Comparison of ENCODE assay signal across 12 cellular contexts in the genomic region with DNA sequence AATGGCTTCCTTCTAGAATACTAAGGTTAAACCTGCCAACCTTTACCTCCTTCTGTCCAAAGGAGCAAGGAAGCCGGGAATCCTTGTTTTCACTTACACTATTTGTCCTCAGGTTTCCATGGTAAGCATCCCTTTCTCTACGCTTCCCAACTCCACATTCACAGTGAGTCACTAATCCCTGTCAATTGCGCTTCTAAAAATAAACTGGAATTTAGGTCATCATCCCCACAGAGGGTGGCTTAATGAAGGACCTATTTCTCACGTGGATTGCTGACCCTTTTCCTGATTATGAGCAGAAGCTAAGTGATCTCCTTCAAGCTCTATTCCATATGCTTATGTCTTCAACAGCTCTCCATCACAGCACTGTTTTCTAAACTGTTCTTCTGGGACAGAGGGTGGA. TPM values are rescaled to one million over a fixed set of nuclear protein-coding genes. Genes with fewer than 3 reads are reported as not detected.
DNase-seq lines count a peak whose midpoint lies in the region; ATAC-seq, FAIRE-seq and TF ChIP-seq lines count a peak whose summit lies in the region.
"Had no signal": no experiment of that assay in that cellular context is flagged by ENCODE, and none has a peak within 500 bp of the region (broad histone marks: within the 10 kb centered on the region; RNA-seq: fewer than 3 reads in every experiment).

No MANE protein-coding gene starts in this region.

- H4K20me1 ChIP-seq in IMR-90 (ENCODE audit: insufficient read depth, low read length) = no peaks in the 10 kb centered on the region
- H4K20me1 ChIP-seq in HepG2 (ENCODE audit: insufficient read depth, low read length) = no peaks in the 10 kb centered on the region

- no peak overlapping the region for H3K27ac ChIP-seq in IMR-90 (ENCODE audit: insufficient read depth, low read length)
- H3K27ac ChIP-seq in HepG2 (ENCODE audit: extremely low read length, insufficient read depth, low read length) = no peak overlapping the region
- H3K27ac ChIP-seq: Peyer's patch, spleen had no signal

- peak overlapping the region; percentile 7 for H3K14ac ChIP-seq in IMR-90 (replicated peaks; ENCODE audit: low read depth, low read length)

- H3K4me1 ChIP-seq in IMR-90 (ENCODE audit: control insufficient read depth, insufficient read depth, low read length) (no peaks in the 10 kb centered on the region; the same call in 1 of the 2 replicates), HepG2 (ENCODE audit: insufficient read depth, low read length) (0 out of 2 replicates have a peak, but pooled peaks cover 5% of the 10 kb centered on the region)
- H3K4me1 ChIP-seq: Peyer's patch, spleen had no signal

- intact Hi-C loops in IMR-90 (cut with micrococcal nuclease) (no loop called here), HepG2 (cut with micrococcal nuclease; ENCODE audit: unreplicated experiment) (no loop called here)

- no peaks in the 10 kb centered on the region for H3K36me3 ChIP-seq in IMR-90 (ENCODE audit: control insufficient read depth, insufficient read depth, low read length)
- no peaks in the 10 kb centered on the region for H3K36me3 ChIP-seq in HepG2 (replicated peaks in 1 of 2; ENCODE audit: control insufficient read depth in 1 of 2, insufficient read depth in 2 of 2, low read length in 2 of 2)
- H3K36me3 ChIP-seq: Peyer's patch, spleen had no signal

- H3K4me1 Mint-ChIP-seq in immature natural killer cell = no peaks in the 10 kb centered on the region
- H3K4me1 Mint-ChIP-seq in activated naive CD8-positive, alpha-beta T cell treated with anti-CD3 and anti-CD28 coated beads for 36 hours = no peaks in the 10 kb centered on the region
- H3K4me1 Mint-ChIP-seq: central memory CD8-positive, alpha-beta T cell had no signal

- dilution Hi-C loops in IMR-90 (cut with HindIII; ENCODE audit: low sequenced_read_pairs, unreplicated experiment) = no loop called here

- TF ChIP-seq CTCF in AG09309 (IDR thresholded peaks at IDR 0.05; ENCODE audit: control insufficient read depth, insufficient read depth, low read depth, low read length, missing control alignments) (no peak), IMR-90 (conservative IDR thresholded peaks at IDR 0.05; ENCODE audit: low read depth, low read length) (no peak), HepG2 (CRISPR knock-in tag; IDR thresholded peaks at IDR 0.05) (no peak)

- H4K91ac ChIP-seq in IMR-90 (ENCODE audit: insufficient read depth, low read depth, low read length) = no peak overlapping the region

- no peak overlapping the region for H3K23ac ChIP-seq in IMR-90 (ENCODE audit: low read depth, low read length)

- no peaks in the 10 kb centered on the region for H3K27me3 ChIP-seq in IMR-90 (ENCODE audit: control insufficient read depth, insufficient read depth, low read length)
- 0 out of 5 replicates have a peak, but pooled peaks cover 0 to 4% of the 10 kb centered on the region in 2 experiments for H3K27me3 ChIP-seq in HepG2 (ENCODE audit: control insufficient read depth in 1 of 2, insufficient read depth in 2 of 2, low read length in 2 of 2)
- H3K27me3 ChIP-seq: Peyer's patch had no signal

- BruUV-seq in IMR-90 (replicated peaks; lab: Mats Ljungman, UMichigan) (no TSS peak), HepG2 (replicated peaks; lab: Mats Ljungman, UMichigan) (no TSS peak)

- CTCF ChIA-PET in IMR-90 (lab: Yijun Ruan, JAX) (no interaction called here), HepG2 (lab: Yijun Ruan, JAX; ENCODE audit: low intra/inter-chr PET ratio, low total read pairs) (no interaction called here)

- H2AK9ac ChIP-seq in IMR-90 (replicated peaks; ENCODE audit: low read depth, low read length, poor library complexity) = no peak overlapping the region

- H2AK5ac ChIP-seq in IMR-90 (ENCODE audit: low read depth, low read length) = no peak overlapping the region

- no peaks in the 10 kb centered on the region for H3K79me2 ChIP-seq in HepG2 (ENCODE audit: insufficient read depth, low read length)

- H3K9me3 Mint-ChIP-seq in immature natural killer cell = no peaks in the 10 kb centered on the region
- H3K9me3 Mint-ChIP-seq in activated naive CD8-positive, alpha-beta T cell treated with anti-CD3 and anti-CD28 coated beads for 36 hours = no peaks in the 10 kb centered on the region
- H3K9me3 Mint-ChIP-seq: activated CD4-positive, alpha-beta memory T cell treated with anti-CD3 and anti-CD28 coated beads for 36 hours; central memory CD8-positive, alpha-beta T cell had no signal

- TF ChIP-seq RAD21 in IMR-90 (IDR thresholded peaks at IDR 0.05; ENCODE audit: low read length) (no peak), HepG2 (CRISPR knock-in tag; IDR thresholded peaks at IDR 0.05) (no peak)

- no peak overlapping the region for H3K27ac Mint-ChIP-seq in immature natural killer cell
- H3K27ac Mint-ChIP-seq in activated naive CD8-positive, alpha-beta T cell treated with anti-CD3 and anti-CD28 coated beads for 36 hours = no peak overlapping the region
- H3K27ac Mint-ChIP-seq: activated CD4-positive, alpha-beta memory T cell treated with anti-CD3 and anti-CD28 coated beads for 36 hours had no signal

- WGBS in IMR-90 (ENCODE audit: extremely low coverage in 2 of 2, insufficient read length in 1 of 2), 2 experiments = 30% methylated on average over 2 of the region's 4 CpGs; no CpG with 5 or more reads in 1 of the 2 experiments
- 23% methylated on average over 4 of the region's 4 CpGs for WGBS in HepG2 (ENCODE audit: low lambda C conversion rate)

- H3K9me3 ChIP-seq in IMR-90 (ENCODE audit: control insufficient read depth, insufficient read depth, low read length) = no peaks in the 10 kb centered on the region; the same call in 1 of the 2 replicates
- H3K9me3 ChIP-seq in HepG2 (ENCODE audit: low read length) = no peaks in the 10 kb centered on the region
- H3K9me3 ChIP-seq: Peyer's patch had no signal

- peaks cover 0 to 18% (median 3%) of the 10 kb centered on the region in 3 donors for H3K27me3 Mint-ChIP-seq in immature natural killer cell (ENCODE audit: low read depth in 3 of 3)
- H3K27me3 Mint-ChIP-seq in activated naive CD8-positive, alpha-beta T cell treated with anti-CD3 and anti-CD28 coated beads for 36 hours = peaks cover 13% of the 10 kb centered on the region

- no peaks in the 10 kb centered on the region for H3K79me1 ChIP-seq in IMR-90 (ENCODE audit: low read depth in 1 of 2, low read length in 2 of 2)

- peaks cover 5% of the 10 kb centered on the region; the same call in 1 of the 2 replicates for H3K9me1 ChIP-seq in IMR-90 (ENCODE audit: insufficient read depth, low read length)

- H2AFZ ChIP-seq in IMR-90 (replicated peaks; ENCODE audit: low read length, poor library complexity) = no peak overlapping the region
- H2AFZ ChIP-seq in HepG2 (ENCODE audit: low read length) = no peak overlapping the region

- H4K8ac ChIP-seq in IMR-90 (ENCODE audit: low read depth in 2 of 2, low read length in 2 of 2) = no peak overlapping the region; a peak in 1 of 4 replicates

- TF ChIP-seq POLR2A in IMR-90 (IDR thresholded peaks at IDR 0.05; ENCODE audit: low read depth, low read length) (no peak), HepG2 (IDR thresholded peaks at IDR 0.05; ENCODE audit: insufficient read depth in 1 of 2, low read depth in 2 of 2, low read length in 2 of 2) (no peak)

- no peak overlapping the region for H2BK20ac ChIP-seq in IMR-90 (ENCODE audit: low read depth, low read length)

- no peak overlapping the region for H3K4ac ChIP-seq in IMR-90 (ENCODE audit: low read depth, low read length)

- H2BK120ac ChIP-seq in IMR-90 (ENCODE audit: low read depth, low read length) = no peak overlapping the region

- DNase-seq in AG09309 (ENCODE audit: low read depth) = peak; percentile 69
- DNase-seq in IMR-90 = peak; percentile 86
- DNase-seq in cerebellar cortex (ENCODE audit: low spot score) = peak; percentile 82
- DNase-seq in HepG2 (ENCODE audit: low spot score) = peak; percentile 6
- DNase-seq in immature natural killer cell = no peak
- DNase-seq in activated naive CD8-positive, alpha-beta T cell treated with anti-CD3 and anti-CD28 coated beads for 36 hours = no peak
- DNase-seq in stimulated activated CD4-positive, alpha-beta T cell treated with anti-CD3 and anti-CD28 coated beads, Interleukin-4, amount 100 ng/mL, for 4 hours = no peak
- DNase-seq: activated CD4-positive, alpha-beta memory T cell treated with anti-CD3 and anti-CD28 coated beads for 36 hours; Peyer's patch; spleen had no signal

- in situ Hi-C loops in IMR-90 (cut with MboI; ENCODE audit: low sequenced_read_pairs) = no loop called here
- in situ Hi-C loops in HepG2 (cut with HindIII; ENCODE audit: extremely low pct_ligation_motif_present, low pct_unique_long_range_greater_than_20kb) = no loop called here

- no peak overlapping the region for H3K4me3 Mint-ChIP-seq in immature natural killer cell
- no peak overlapping the region for H3K4me3 Mint-ChIP-seq in activated naive CD8-positive, alpha-beta T cell treated with anti-CD3 and anti-CD28 coated beads for 36 hours
- H3K4me3 Mint-ChIP-seq: activated CD4-positive, alpha-beta memory T cell treated with anti-CD3 and anti-CD28 coated beads for 36 hours; central memory CD8-positive, alpha-beta T cell had no signal

- TF ChIP-seq EP300 in HepG2 (IDR thresholded peaks at IDR 0.05; ENCODE audit: low read depth in 2 of 2, low read length in 2 of 2) (no peak), HepG2 (CRISPR knock-in tag; IDR thresholded peaks at IDR 0.05; ENCODE audit: borderline replicate concordance) (no peak)

- 0 out of 2 replicates have a peak, but pooled peaks have one; percentile 49 for ATAC-seq in IMR-90 (ENCODE audit: low read depth)
- no peak for ATAC-seq in HepG2
- no peak for ATAC-seq in GM19463 (IDR thresholded peaks at IDR 0.05; ENCODE audit: unreplicated experiment)

- no peak overlapping the region for H2BK5ac ChIP-seq in IMR-90 (ENCODE audit: low read depth, low read length, poor library complexity, severe bottlenecking)

- no peak overlapping the region for H3K18ac ChIP-seq in IMR-90 (ENCODE audit: low read depth, low read length)

- POLR2A ChIA-PET in IMR-90 (lab: Charles Lee; ENCODE audit: unreplicated experiment) = no interaction called here
- POLR2A ChIA-PET in HepG2 (lab: Yijun Ruan, JAX) = no interaction called here

- H3K9ac ChIP-seq in IMR-90 (ENCODE audit: low read depth, low read length) (no peak overlapping the region), HepG2 (ENCODE audit: insufficient read depth, low read depth, low read length) (no peak overlapping the region)

- H3K4me3 ChIP-seq in AG09309 (ENCODE audit: control insufficient read depth, low read depth, low read length) = no peak overlapping the region
- no peak overlapping the region for H3K4me3 ChIP-seq in IMR-90 (ENCODE audit: insufficient read depth, low read depth, low read length)
- no peak overlapping the region for H3K4me3 ChIP-seq in HepG2 (replicated peaks in 1 of 3; ENCODE audit: insufficient read depth in 1 of 3, low read depth in 2 of 3, low read length in 3 of 3)
- H3K4me3 ChIP-seq: Peyer's patch, spleen had no signal

- H2BK15ac ChIP-seq in IMR-90 (ENCODE audit: low read depth, low read length) = no peak overlapping the region

- H3K4me2 ChIP-seq in IMR-90 (ENCODE audit: low read depth, low read length) (peak overlapping the region; percentile 2; the same call in 1 of the 2 replicates), HepG2 (ENCODE audit: low read depth, low read length) (no peak overlapping the region)

- H4K5ac ChIP-seq in IMR-90 (ENCODE audit: low read depth, low read length) = no peak overlapping the region

- no peak for FAIRE-seq in HepG2 (lab: Jason Lieb, UNC)

- H3K36me3 Mint-ChIP-seq in immature natural killer cell = no peaks in the 10 kb centered on the region
- H3K36me3 Mint-ChIP-seq in activated naive CD8-positive, alpha-beta T cell treated with anti-CD3 and anti-CD28 coated beads for 36 hours = no peaks in the 10 kb centered on the region
- H3K36me3 Mint-ChIP-seq: activated CD4-positive, alpha-beta memory T cell treated with anti-CD3 and anti-CD28 coated beads for 36 hours had no signal

- no peak overlapping the region; the same call in 1 of the 2 replicates for H3K56ac ChIP-seq in IMR-90 (ENCODE audit: extremely low read depth, insufficient read depth, low read length)

RNA-seq across cellular contexts. Expression of a gene that starts 39.9 kb away (rescaled TPM):
- total RNA-seq in IMR-90 (2012; rRNA removed) = under 0.01 TPM in 2 replicates
- 0.11 and 0.36 TPM in 2 replicates for polyA plus RNA-seq in IMR-90 (2012; rRNA removed)
- polyA plus RNA-seq in IMR-90 (2012; cell fraction: cytosol; rRNA removed) = 0.01 and 0.07 TPM in 2 replicates
- 0.40 and 0.99 TPM in 2 replicates for polyA plus RNA-seq in IMR-90 (2012; cell fraction: nucleus; rRNA removed; ENCODE audit: low replicate concordance)
- total RNA-seq in HepG2 (2016; rRNA removed; fragmentation: Illumina TruSeq; extraction: Trizol) = 0.13 and 0.24 TPM in 2 replicates
- total RNA-seq in HepG2 (2016; cell fraction: cytosol; rRNA removed; fragmentation: Illumina TruSeq; extraction: Trizol; ENCODE audit: low read depth) = not detected in 2 replicates
- total RNA-seq in HepG2 (2016; cell fraction: insoluble cytoplasmic fraction; rRNA removed; fragmentation: Illumina TruSeq; extraction: Trizol) = 0.28 and 0.37 TPM in 2 replicates
- total RNA-seq in HepG2 (2016; cell fraction: membrane; rRNA removed; fragmentation: Illumina TruSeq; extraction: Trizol) = 0.03 TPM in 1 of 2 replicates, not detected in the other
- total RNA-seq in HepG2 (2016; cell fraction: nucleus; rRNA removed; fragmentation: Illumina TruSeq; extraction: Trizol) = 0.34 and 0.62 TPM in 2 replicates
- 0.57 and 0.67 TPM in 2 replicates for polyA plus RNA-seq in HepG2 (2011; rRNA removed)
- 0.24 and 0.28 TPM in 2 replicates for polyA plus RNA-seq in HepG2 (2011; cell fraction: cytosol; rRNA removed)
- polyA plus RNA-seq in HepG2 (2011; cell fraction: nucleus; rRNA removed) = 3.3 and 4.6 TPM in 2 replicates
- 0.71 and 0.97 TPM in 2 replicates for polyA plus RNA-seq in HepG2 (2012)
- 0.10 TPM in 1 of 2 replicates, not detected in the other for polyA plus RNA-seq in HepG2 (2016; cell fraction: cytosol; fragmentation: Illumina TruSeq; extraction: Trizol; ENCODE audit: low read depth)
- polyA plus RNA-seq in HepG2 (2016; cell fraction: insoluble cytoplasmic fraction; fragmentation: Illumina TruSeq; extraction: Trizol; ENCODE audit: low read depth) = 0.05 and 0.14 TPM in 2 replicates
- 0.07 TPM in 1 of 2 replicates, not detected in the other for polyA plus RNA-seq in HepG2 (2016; cell fraction: membrane; fragmentation: Illumina TruSeq; extraction: Trizol; ENCODE audit: low read depth)
- polyA plus RNA-seq in HepG2 (2016; cell fraction: nucleus; fragmentation: Illumina TruSeq; extraction: Trizol; ENCODE audit: insufficient read depth, low read depth) = 0.79 and 1.1 TPM in 2 replicates
- polyA minus RNA-seq in HepG2 (2011; rRNA and poly(A)+ RNA removed; ENCODE audit: low replicate concordance) = 0.92 and 11.5 TPM in 2 replicates
- polyA minus RNA-seq in HepG2 (2011; cell fraction: cytosol; rRNA and poly(A)+ RNA removed) = 0.20 and 0.70 TPM in 2 replicates
- polyA minus RNA-seq in HepG2 (2011; cell fraction: nucleus; rRNA and poly(A)+ RNA removed) = 0.99 and 1.4 TPM in 2 replicates
- polyA plus RNA-seq in immature natural killer cell = under 1 TPM in 1 of 3 donors, not detected in 2; 0.08 TPM
- total RNA-seq in activated naive CD8-positive, alpha-beta T cell treated with anti-CD3 and anti-CD28 coated beads for 36 hours = not detected
- total RNA-seq: activated CD4-positive, alpha-beta memory T cell treated with anti-CD3 and anti-CD28 coated beads for 36 hours had no signal

Comparison
In these comparisons a context has a peak if more than half of its experiments do, and no peak if none do; other contexts are left out.
1. DNase-seq: peak in AG09309 (single experiment), IMR-90 (single experiment), cerebellar cortex (single experiment) and HepG2 (single experiment); none in immature natural killer cell (0 of 3), activated naive CD8-positive, alpha-beta T cell treated with anti-CD3 and anti-CD28 coated beads for 36 hours (single experiment) and stimulated activated CD4-positive, alpha-beta T cell treated with anti-CD3 and anti-CD28 coated beads, Interleukin-4, amount 100 ng/mL, for 4 hours (0 of 2).